ENCODE assay signal across 18 cellular contexts in the genomic region with DNA sequence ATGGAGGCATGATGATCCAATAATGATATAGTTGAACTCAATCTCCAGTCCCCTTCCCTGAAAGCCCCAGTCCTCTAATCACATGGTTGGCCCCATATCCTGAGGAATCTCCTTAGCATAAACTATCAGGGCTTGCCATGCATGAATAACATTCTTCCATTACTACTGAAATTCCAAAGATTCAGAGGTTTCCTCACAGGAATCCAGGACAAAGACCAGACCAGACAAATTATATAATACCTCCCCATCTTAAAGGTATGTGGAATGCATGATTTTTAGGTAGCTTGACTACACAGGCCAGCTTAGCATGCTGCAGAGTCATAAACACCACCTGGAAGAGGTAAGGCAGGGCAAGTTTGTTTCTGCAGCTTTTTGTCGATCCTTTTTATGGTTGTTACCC. TPM values are rescaled to one million over a fixed set of nuclear protein-coding genes. Genes with fewer than 3 reads are reported as not detected.
"Had no signal": no experiment of that assay in that cellular context is flagged by ENCODE, and none has a peak within 500 bp of the region (broad histone marks: within the 10 kb centered on the region; RNA-seq: fewer than 3 reads in every experiment).

No MANE protein-coding gene starts in this region.

- H3K9me3 ChIP-seq: esophagus muscularis mucosa, psoas muscle, upper lobe of left lung, uterus had no signal

- H3K27ac Mint-ChIP-seq: naive thymus-derived CD8-positive, alpha-beta T cell had no signal

- ATAC-seq: naive thymus-derived CD8-positive, alpha-beta T cell; psoas muscle; sciatic nerve had no signal

- H3K27me3 ChIP-seq: esophagus muscularis mucosa, hepatocyte, neutrophil, upper lobe of left lung, uterus had no signal

- H3K4me2 ChIP-seq: hepatocyte had no signal

- H3K27ac ChIP-seq: epithelial cell of prostate, esophagus muscularis mucosa, hepatocyte, neutrophil, psoas muscle, skin epidermis, upper lobe of left lung, uterus had no signal

- H2AFZ ChIP-seq: hepatocyte had no signal

- DNase-seq: caudate nucleus; effector memory CD4-positive, alpha-beta T cell; foreskin fibroblast; head of caudate nucleus; kidney; mammary epithelial cell; naive thymus-derived CD8-positive, alpha-beta T cell; psoas muscle; stimulated activated CD4-positive, alpha-beta T cell treated with anti-CD3 and anti-CD28 coated beads, Interleukin-12 subunit alpha, Interleukin-12 subunit beta, amount 100 ng/mL, for 4 hours; stimulated activated naive CD4-positive, alpha-beta T cell treated with Interleukin-2 at 50 U/mL for 16 hours; upper lobe of left lung; uterus had no signal

- H3K4me1 Mint-ChIP-seq: naive thymus-derived CD8-positive, alpha-beta T cell had no signal

- H3K36me3 ChIP-seq: uterus had no signal

- H3K4me1 ChIP-seq: psoas muscle, upper lobe of left lung, uterus had no signal

- H3K4me3 Mint-ChIP-seq: naive thymus-derived CD8-positive, alpha-beta T cell had no signal

- H3K4me3 ChIP-seq: esophagus muscularis mucosa, hepatocyte, psoas muscle, skin epidermis, upper lobe of left lung, uterus had no signal

RNA-seq across cellular contexts. Expression of gene LRRTM2, which starts 15.6 kb away (rescaled TPM):
- total RNA-seq: naive thymus-derived CD8-positive, alpha-beta T cell had no signal
- polyA plus RNA-seq: naive thymus-derived CD8-positive, alpha-beta T cell had no signal
